Comparison of ENCODE assay signal across 8 cellular contexts in the genomic region with DNA sequence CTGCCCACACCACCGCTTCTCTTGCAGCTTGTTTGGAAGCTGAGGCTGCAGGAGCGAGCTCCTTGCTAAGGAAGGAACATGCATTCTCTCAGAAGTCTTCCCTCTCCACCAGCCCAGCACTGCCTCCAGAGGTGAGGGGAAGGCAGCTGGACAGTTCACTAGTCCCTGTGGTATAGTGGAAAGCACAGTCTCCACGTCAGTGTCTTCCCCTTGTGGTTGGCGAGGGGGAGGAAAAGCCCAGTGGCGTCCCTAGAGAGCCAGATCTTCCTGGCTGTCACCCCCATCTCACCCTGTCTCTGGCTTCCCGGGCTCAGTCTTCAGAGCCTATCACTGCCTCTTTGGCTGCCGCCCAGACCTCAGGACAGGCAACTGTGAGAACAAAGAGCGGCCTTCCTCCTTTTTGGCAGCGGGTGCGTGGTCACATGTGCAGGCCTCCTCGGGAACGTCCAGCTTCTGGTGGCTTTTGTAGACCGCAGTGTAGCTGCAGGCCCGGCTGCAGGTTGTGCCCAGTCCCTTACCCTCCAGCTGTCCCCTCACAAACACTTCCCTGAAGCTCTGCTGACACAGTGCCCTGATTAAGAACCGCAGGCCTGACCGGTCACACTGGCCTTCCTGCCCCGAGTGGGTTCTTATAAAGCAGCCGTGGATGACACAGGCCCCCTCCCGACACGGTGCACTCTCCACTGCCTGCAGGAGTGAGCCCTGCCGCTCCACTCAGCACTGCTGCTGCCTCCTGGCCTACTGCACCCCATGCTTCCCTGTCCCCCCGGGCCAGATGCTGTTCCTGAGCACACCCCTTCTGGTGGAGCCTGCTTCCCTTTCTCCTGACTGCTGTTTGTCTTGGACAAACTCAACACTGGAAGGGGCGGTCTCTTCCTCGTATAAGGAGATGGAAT.
DNase-seq lines count a peak whose midpoint lies in the region; ATAC-seq and TF ChIP-seq lines count a peak whose summit lies in the region.

No MANE protein-coding gene starts in this region.

- peak overlapping the region; percentile 43 for H2AK5ac ChIP-seq in neuronal stem cell (ENCODE audit: low read depth, low read length)

- H2AFZ ChIP-seq in fibroblast of lung (ENCODE audit: low read length) (no peak overlapping the region), neuronal stem cell (ENCODE audit: low read length) (no peak overlapping the region)

- H3K4ac ChIP-seq in neuronal stem cell (ENCODE audit: low read length) = peak overlapping the region; percentile 8

- H3K27ac ChIP-seq in fibroblast of lung (ENCODE audit: insufficient read depth, low read length) = no peak overlapping the region
- H3K27ac ChIP-seq in neuronal stem cell (replicated peaks; ENCODE audit: low read length) = no peak overlapping the region

- H3K23ac ChIP-seq in neuronal stem cell (ENCODE audit: low read depth, low read length, poor library complexity) = peak overlapping the region; percentile 52

- H3K79me2 ChIP-seq in fibroblast of lung (ENCODE audit: control insufficient read depth, insufficient read depth, low read length) = no peaks in the 10 kb centered on the region

- no peak overlapping the region for H4K91ac ChIP-seq in neuronal stem cell (ENCODE audit: low read depth, low read length, poor library complexity)

- H2BK120ac ChIP-seq in neuronal stem cell (ENCODE audit: low read depth, low read length) = no peak overlapping the region

- H4K8ac ChIP-seq in neuronal stem cell (ENCODE audit: low read depth, low read length) = peak overlapping the region; percentile 55

- H4K20me1 ChIP-seq in fibroblast of lung (ENCODE audit: control insufficient read depth, extremely low read depth, insufficient read depth, low read length) = no peaks in the 10 kb centered on the region

- TF ChIP-seq CTCF in AG09309 (IDR thresholded peaks at IDR 0.05; ENCODE audit: control insufficient read depth, insufficient read depth, low read depth, low read length, missing control alignments) = peak; percentile 33
- peak; percentile 5 to 35 for TF ChIP-seq CTCF in fibroblast of lung (conservative IDR thresholded peaks at IDR 0.05 in 1 of 2, IDR thresholded peaks at IDR 0.05 in 1 of 2; ENCODE audit: low read depth in 1 of 2, low read length in 2 of 2)

- H2BK5ac ChIP-seq in neuronal stem cell (ENCODE audit: low read length) = no peak overlapping the region

- H3K4me1 ChIP-seq in fibroblast of lung (ENCODE audit: control insufficient read depth, extremely low read depth, insufficient read depth, low read length) (no peaks in the 10 kb centered on the region), neuronal stem cell (ENCODE audit: control insufficient read depth in 2 of 2, insufficient read depth in 1 of 2, low read depth in 1 of 2, low read length in 2 of 2) (peaks cover 5 to 6% of the 10 kb centered on the region in 2 donors)

- no peak overlapping the region for H3K4me3 ChIP-seq in AG09309 (ENCODE audit: control insufficient read depth, low read depth, low read length)
- no peak overlapping the region for H3K4me3 ChIP-seq in fibroblast of lung (replicated peaks in 1 of 4; ENCODE audit: control extremely low read depth in 1 of 4, insufficient read depth in 1 of 4, low read depth in 3 of 4, low read length in 4 of 4)
- peak overlapping the region in 1 of 2 donors; percentile 7 for H3K4me3 ChIP-seq in neuronal stem cell (ENCODE audit: low read length in 2 of 2)

- H3K36me3 ChIP-seq in fibroblast of lung (ENCODE audit: control insufficient read depth, insufficient read depth, low read length) = no peaks in the 10 kb centered on the region
- H3K36me3 ChIP-seq in neuronal stem cell (replicated peaks in 1 of 2; ENCODE audit: control insufficient read depth in 2 of 2, insufficient read depth in 2 of 2, low read length in 2 of 2) = peaks cover 2 to 48% of the 10 kb centered on the region in 2 donors

- peak overlapping the region; percentile 49 for H2BK12ac ChIP-seq in neuronal stem cell (ENCODE audit: low read length)

- DNase-seq in AG09309 (ENCODE audit: low read depth) (no peak), SK-N-DZ (ENCODE audit: low spot score) (peak; percentile 24), fibroblast of lung (ENCODE audit: low read depth in 2 of 2) (peak; percentile 62 to 96), neuronal stem cell (ENCODE audit: low spot score) (no peak), SW 1271 (lab: John Stamatoyannopoulos, UW) (no peak), HCEC 1CT (no peak), iPS-NIHi7 (ENCODE audit: extremely low spot score) (no peak)

- peak; percentile 56 for ATAC-seq in GM21737 (IDR thresholded peaks at IDR 0.05; ENCODE audit: unreplicated experiment)

- H2BK15ac ChIP-seq in neuronal stem cell (ENCODE audit: low read length) = no peak overlapping the region

- H3K4me2 ChIP-seq in fibroblast of lung (ENCODE audit: extremely low read depth, insufficient read depth, low read length) (no peak overlapping the region), neuronal stem cell (ENCODE audit: insufficient read depth, low read length, poor library complexity, severe bottlenecking) (no peak overlapping the region)

- no peaks in the 10 kb centered on the region for H3K79me1 ChIP-seq in neuronal stem cell (ENCODE audit: low read depth, low read length)

- H3K27me3 ChIP-seq in fibroblast of lung (ENCODE audit: control insufficient read depth, insufficient read depth, low read length) = no peaks in the 10 kb centered on the region
- no peaks in the 10 kb centered on the region for H3K27me3 ChIP-seq in neuronal stem cell (ENCODE audit: control insufficient read depth in 3 of 3, insufficient read depth in 3 of 3, low read depth in 1 of 3, low read length in 3 of 3)

- no CpG with 5 or more reads among the region's 24 CpGs for WGBS in neuronal stem cell (ENCODE audit: extremely low coverage in 2 of 2, insufficient read length in 2 of 2, insufficient replicate concordance in 1 of 2), 2 donors

- H3K9ac ChIP-seq in fibroblast of lung (ENCODE audit: insufficient read depth, low read length) = no peak overlapping the region
- peak overlapping the region; percentile 56 for H3K9ac ChIP-seq in neuronal stem cell (ENCODE audit: low read depth, low read length, poor library complexity)

- H3K14ac ChIP-seq in neuronal stem cell (ENCODE audit: low read length) = no peak overlapping the region

- no peaks in the 10 kb centered on the region for H3K9me3 ChIP-seq in fibroblast of lung (ENCODE audit: control insufficient read depth, insufficient read depth, low read depth, low read length)
- H3K9me3 ChIP-seq in neuronal stem cell (replicated peaks in 1 of 2; ENCODE audit: control insufficient read depth in 2 of 2, insufficient read depth in 1 of 2, low read depth in 1 of 2, low read length in 2 of 2) = peaks cover 0 to 8% of the 10 kb centered on the region in 2 donors

- peak overlapping the region; percentile 72 for H3K18ac ChIP-seq in neuronal stem cell (ENCODE audit: low read length)

Comparison
In these comparisons a context has a peak if more than half of its experiments do, and no peak if none do; other contexts are left out.
1. DNase-seq: peak in SK-N-DZ (single experiment) and fibroblast of lung (2 of 2); none in AG09309 (single experiment), neuronal stem cell (single experiment), SW 1271 (0 of 2), HCEC 1CT (single experiment) and iPS-NIHi7 (single experiment).